In the genomic region with DNA sequence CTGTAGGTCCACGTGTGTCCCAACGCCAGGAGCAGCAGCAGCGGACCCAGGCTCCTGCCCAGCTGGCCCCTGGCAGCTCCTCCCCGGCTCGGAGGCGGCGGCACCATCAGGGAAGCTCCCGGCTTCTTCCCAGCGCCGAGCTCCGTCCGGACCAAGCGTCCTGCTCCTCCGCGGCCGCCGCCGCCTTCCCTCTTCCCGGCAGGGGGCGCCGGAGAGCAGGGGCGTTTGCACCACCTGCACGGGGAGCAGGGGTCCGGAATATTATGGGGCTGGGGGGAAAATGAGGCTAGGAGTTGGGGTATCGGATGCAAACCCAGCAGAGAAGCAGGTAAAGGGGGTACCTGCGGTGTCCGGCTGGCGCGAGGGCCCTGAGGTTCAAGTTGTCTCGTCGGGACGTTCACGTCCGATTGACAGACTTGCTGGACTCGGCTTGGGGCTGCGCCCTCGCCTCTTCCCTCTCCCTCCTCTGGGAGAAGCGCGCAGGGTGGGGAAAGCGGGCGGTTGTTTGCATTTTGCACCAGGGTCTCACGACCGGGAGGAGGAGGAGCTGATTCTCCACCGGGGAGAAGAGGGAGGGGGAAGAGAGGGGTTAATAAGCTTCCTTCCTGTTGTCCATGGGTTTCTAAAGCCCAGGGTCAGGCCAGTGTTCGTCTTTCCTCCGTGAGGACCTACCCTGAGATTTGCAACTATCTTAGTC, we compare ENCODE assay signal across 8 cellular contexts.
DNase-seq lines count a peak whose midpoint lies in the region; ATAC-seq and TF ChIP-seq lines count a peak whose summit lies in the region.

A gene (minus strand): TSS at position 188 of the 697 bp plus-strand sequence.

- POLR2A ChIA-PET in HEK293T (lab: Yijun Ruan, JAX), result interaction anchor here (0.8 to 1.4 kb wide), 3 partner anchors 10 to 202 kb away, joined by 3 to 4 read pairs (median 3); a partner anchor contains a TSS

- H3K36me3 ChIP-seq in brain microvascular endothelial cell (replicated peaks), result no peaks in the 10 kb centered on the region

- CTCF ChIA-PET in HEK293T (lab: Yijun Ruan, JAX), result interaction anchor here (0.6 to 1.9 kb wide), 26 partner anchors 9 to 1334 kb away, joined by 3 to 16 read pairs (median 5); no protein-coding TSS in a partner anchor

- ATAC-seq in HG02571 (IDR thresholded peaks at IDR 0.05; ENCODE audit: unreplicated experiment), result no peak
- ATAC-seq in HG03196 (IDR thresholded peaks at IDR 0.05; ENCODE audit: unreplicated experiment), result no peak

- in situ Hi-C loops in brain microvascular endothelial cell (cut with HindIII; ENCODE audit: low pct_ligation_motif_present, low sequenced_read_pairs), result no loop called here

- no peaks in the 10 kb centered on the region for H3K27me3 ChIP-seq in brain microvascular endothelial cell (replicated peaks)

- peak; percentile 68 for TF ChIP-seq CTCF in GM12864 (IDR thresholded peaks at IDR 0.05; ENCODE audit: low read depth, low read length, missing control alignments)
- peak; percentile 95 for TF ChIP-seq CTCF in brain microvascular endothelial cell (IDR thresholded peaks at IDR 0.05; ENCODE audit: low read depth, low read length, missing control alignments)

- H3K27ac ChIP-seq in brain microvascular endothelial cell, result peak within 1 kb of the TSS; percentile 21

- no peak for DNase-seq in GM12864 (ENCODE audit: low read depth)
- DNase-seq in HEK293T (ENCODE audit: extremely low spot score), result peak; percentile 70
- peak; percentile 65 for DNase-seq in NCI-H510A treated with DMSO at 0.1 percent for 48 hours (lab: John Stamatoyannopoulos, UW)
- DNase-seq in brain microvascular endothelial cell, result peak; percentile 55
- DNase-seq in iris pigment epithelial cell (ENCODE audit: low read depth), result peak; percentile 79
- peak; percentile 11 to 31 for DNase-seq in stimulated activated CD4-positive, alpha-beta T cell treated with anti-CD3 and anti-CD28 coated beads, Interleukin-15, amount 100 ng/mL, for 48 hours (ENCODE audit: low read depth in 2 of 2)

- H3K4me3 ChIP-seq in GM12864 (ENCODE audit: low read depth, low read length), result no peak within 1 kb of the TSS
- H3K4me3 ChIP-seq in brain microvascular endothelial cell (ENCODE audit: low read depth, low read length), result peak within 1 kb of the TSS; percentile 88

TF ChIP-seq in HEK293T, 16 proteins besides CTCF, POLR2A, EP300 and RAD21:
- TF ChIP-seq BHLHE40 (IDR thresholded peaks at IDR 0.05; ENCODE audit: borderline replicate concordance) (no peak), LEF1 (IDR thresholded peaks at IDR 0.05; ENCODE audit: borderline replicate concordance) (no peak), FOXK2 (IDR thresholded peaks at IDR 0.05) (no peak), FOXM1 (IDR thresholded peaks at IDR 0.05; ENCODE audit: borderline replicate concordance) (no peak), CTBP1 (IDR thresholded peaks at IDR 0.05; ENCODE audit: borderline replicate concordance) (no peak), FOXA1 (IDR thresholded peaks at IDR 0.05) (no peak), ZNF384 (IDR thresholded peaks at IDR 0.05) (no peak), HDGF (IDR thresholded peaks at IDR 0.05; ENCODE audit: borderline replicate concordance) (no peak), ELF4 (IDR thresholded peaks at IDR 0.05) (no peak), NFRKB (IDR thresholded peaks at IDR 0.05) (no peak)
TF ChIP-seq in HEK293T: peak in this region for 0.
